ENCODE assay signal across 15 cellular contexts in the genomic region with DNA sequence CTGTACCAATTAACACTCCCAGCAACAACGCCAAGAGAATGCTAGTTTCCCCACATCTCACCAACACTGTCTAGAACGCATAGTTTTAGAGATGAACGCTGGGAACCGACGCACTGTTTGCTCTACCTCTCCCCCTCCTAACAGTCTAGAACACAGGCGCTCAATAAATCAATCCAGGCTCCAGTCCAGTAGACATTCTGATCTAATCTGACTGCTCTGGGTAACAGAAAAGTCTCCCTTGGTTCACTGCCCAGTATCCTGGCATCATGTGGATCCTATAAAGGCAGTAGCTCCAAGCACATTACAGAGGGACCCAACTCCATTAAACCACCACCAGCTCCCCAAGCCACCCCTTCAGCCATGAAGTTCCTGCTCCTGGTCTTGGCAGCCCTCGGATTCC. TPM values are rescaled to one million over a fixed set of nuclear protein-coding genes. Genes with fewer than 3 reads are reported as not detected.
DNase-seq lines count a peak whose midpoint lies in the region; ATAC-seq and TF ChIP-seq lines count a peak whose summit lies in the region.
"Had no signal": no experiment of that assay in that cellular context is flagged by ENCODE, and none has a peak within 500 bp of the region (broad histone marks: within the 10 kb centered on the region; RNA-seq: fewer than 3 reads in every experiment).

Gene DEFB132 (plus strand): TSS at position 306 of the 400 bp plus-strand sequence. CDS start 55 bp downstream, at position 361.

- H3K9me3 ChIP-seq in left ventricle myocardium inferior (replicated peaks) (no peaks in the 10 kb centered on the region), OCI-LY3 (ENCODE audit: insufficient read depth, low read length) (no peaks in the 10 kb centered on the region), body of pancreas (no peaks in the 10 kb centered on the region), testis (no peaks in the 10 kb centered on the region)
- H3K9me3 ChIP-seq: BLaER1 had no signal

- no peak for DNase-seq in Right ventricle myocardium inferior (ENCODE audit: missing footprints)
- no peak for DNase-seq in left ventricle myocardium inferior
- DNase-seq in body of pancreas, result peak in 1 of 4 donors; percentile 5
- peak; percentile 42 for DNase-seq in testis
- no peak for DNase-seq in NCI-H187 treated with DMSO at 0.1 percent for 48 hours (lab: John Stamatoyannopoulos, UW)
- DNase-seq in NCI-H2171 treated with DMSO at 0.1 percent for 48 hours (lab: John Stamatoyannopoulos, UW), result no peak
- DNase-seq: DMS153, HFFc6, KG1, NCI-H1417, NCI-H2029, NCI-H524 treated with DMSO at 0.1 percent for 48 hours had no signal

- H3K4me2 ChIP-seq in OCI-LY3 (ENCODE audit: low read length), result peak within 1 kb of the TSS; percentile 38
- H3K4me2 ChIP-seq: BLaER1 had no signal

- H3K36me3 ChIP-seq in left ventricle myocardium inferior (no peaks in the 10 kb centered on the region), OCI-LY3 (replicated peaks; ENCODE audit: low read depth, low read length) (no peaks in the 10 kb centered on the region), body of pancreas (replicated peaks in 1 of 2; ENCODE audit: insufficient read depth in 1 of 2, low read depth in 2 of 2) (no peaks in the 10 kb centered on the region), testis (ENCODE audit: low read depth, missing control alignments) (no peaks in the 10 kb centered on the region)
- H3K36me3 ChIP-seq: BLaER1 had no signal

- WGBS in body of pancreas, 2 donors, result 21 to 28% methylated on average over 7 of the region's 7 CpGs
- 63 to 66% methylated on average over 7 of the region's 7 CpGs for WGBS in testis, 2 donors

- ATAC-seq in Right ventricle myocardium inferior (peak; percentile 44), body of pancreas (peak; percentile 66)

- no peaks in the 10 kb centered on the region for H3K79me2 ChIP-seq in OCI-LY3 (ENCODE audit: low read length)

- H3K9ac ChIP-seq in OCI-LY3 (ENCODE audit: low read length), result no peak within 1 kb of the TSS
- H3K9ac ChIP-seq: BLaER1 had no signal

- H2AFZ ChIP-seq in OCI-LY3 (ENCODE audit: low read depth, low read length), result peak within 1 kb of the TSS; percentile 85

- no peaks in the 10 kb centered on the region for H4K20me1 ChIP-seq in OCI-LY3 (ENCODE audit: insufficient read depth, low read length)
- H4K20me1 ChIP-seq: BLaER1 had no signal

- intact Hi-C loops in Right ventricle myocardium inferior (cut with DNase I), result no loop called here
- intact Hi-C loops in left ventricle myocardium inferior (cut with micrococcal nuclease), result no loop called here
- intact Hi-C loops in body of pancreas (cut with DNase I), result no loop called here
- intact Hi-C loops in testis (cut with DNase I; ENCODE audit: low total_unique reads), result no loop called here

- H3K27ac ChIP-seq in left ventricle myocardium inferior (replicated peaks) (no peak within 1 kb of the TSS), OCI-LY3 (ENCODE audit: low read length) (peak within 1 kb of the TSS; percentile 12; the same call in 1 of the 2 replicates), body of pancreas (no peak within 1 kb of the TSS), testis (no peak within 1 kb of the TSS)
- H3K27ac ChIP-seq: BLaER1 had no signal

- no peaks in the 10 kb centered on the region for H3K4me1 ChIP-seq in left ventricle myocardium inferior
- peaks cover 13% of the 10 kb centered on the region for H3K4me1 ChIP-seq in OCI-LY3 (ENCODE audit: low read length)
- H3K4me1 ChIP-seq in body of pancreas, result peaks cover 13% of the 10 kb centered on the region
- no peaks in the 10 kb centered on the region for H3K4me1 ChIP-seq in testis
- H3K4me1 ChIP-seq: BLaER1 had no signal

- H3K4me3 ChIP-seq in left ventricle myocardium inferior (no peak within 1 kb of the TSS), OCI-LY3 (ENCODE audit: low read length) (no peak within 1 kb of the TSS), body of pancreas (no peak within 1 kb of the TSS), testis (no peak within 1 kb of the TSS)
- H3K4me3 ChIP-seq: BLaER1 had no signal

- no peak for TF ChIP-seq POLR2A in body of pancreas (IDR thresholded peaks at IDR 0.05)
- no peak for TF ChIP-seq POLR2A in testis (IDR thresholded peaks at IDR 0.05)

- TF ChIP-seq CTCF in left ventricle myocardium inferior (IDR thresholded peaks at IDR 0.05; ENCODE audit: borderline replicate concordance) (no peak), OCI-LY3 (IDR thresholded peaks at IDR 0.05; ENCODE audit: low read depth, low read length) (no peak), body of pancreas (IDR thresholded peaks at IDR 0.05) (no peak), testis (IDR thresholded peaks at IDR 0.05) (no peak)

- H3K27me3 ChIP-seq in left ventricle myocardium inferior (ENCODE audit: low read depth) (peaks cover 20% of the 10 kb centered on the region), OCI-LY3 (ENCODE audit: low read depth, low read length) (no peaks in the 10 kb centered on the region), body of pancreas (no peaks in the 10 kb centered on the region), testis (no peaks in the 10 kb centered on the region)
- H3K27me3 ChIP-seq: BLaER1 had no signal

RNA-seq across cellular contexts. Expression of gene DEFB132, which starts in this region (rescaled TPM):
- total RNA-seq in Right ventricle myocardium inferior (not detected), left ventricle myocardium inferior (not detected), body of pancreas (not detected), testis (not detected)
- polyA plus RNA-seq in testis (ENCODE audit: insufficient read depth, low read depth, low replicate concordance), result not detected
- total RNA-seq: H1, HFFc6 had no signal
- polyA plus RNA-seq: H1 had no signal

Comparison
In these comparisons a context has a peak if more than half of its experiments do, and no peak if none do; other contexts are left out.
1. Peak in ATAC-seq in Right ventricle myocardium inferior; RNA of the gene not detected or under 1 TPM.
2. Peak in ATAC-seq in body of pancreas; RNA of the gene not detected or under 1 TPM.
3. Peak in DNase-seq in testis; RNA of the gene not detected or under 1 TPM.